ENCODE assay signal across 10 cellular contexts in genomic region chr6:166644631-166645030, GRCh38. TPM values are rescaled to one million over a fixed set of nuclear protein-coding genes. Genes with fewer than 3 reads are reported as not detected.
"Had no signal": no experiment of that assay in that cellular context is flagged by ENCODE, and none has a peak within 500 bp of the region (broad histone marks: within the 10 kb centered on the region; RNA-seq: fewer than 3 reads in every experiment).

No MANE protein-coding gene starts in this region.

- FAIRE-seq: HepG2 had no signal

- H3K9me3 Mint-ChIP-seq: HFFc6 had no signal

- H3K9ac ChIP-seq: GM23248 had no signal

- H3K4me3 Mint-ChIP-seq: HFFc6, IgD-negative memory B cell had no signal

- H3K4me3 ChIP-seq: GM23248, HAP-1 had no signal

- H3K9me3 ChIP-seq: HAP-1 had no signal

- DNase-seq: GM23248, GOT3, H7, HFFc6, KBM-7 had no signal

- H3K4me1 ChIP-seq: HAP-1 had no signal

- ATAC-seq: HCT116, HepG2 had no signal

- H3K27ac Mint-ChIP-seq: HFFc6, IgD-negative memory B cell had no signal

- H3K27ac ChIP-seq: GM23248, HL-60 had no signal

- H3K36me3 ChIP-seq: HAP-1 had no signal

RNA-seq across cellular contexts. Expression of gene RAMACL, which starts 58.2 kb away (rescaled TPM):
- total RNA-seq: H7 had no signal
